8 cellular contexts compared by ENCODE assay signal in the genomic region with DNA sequence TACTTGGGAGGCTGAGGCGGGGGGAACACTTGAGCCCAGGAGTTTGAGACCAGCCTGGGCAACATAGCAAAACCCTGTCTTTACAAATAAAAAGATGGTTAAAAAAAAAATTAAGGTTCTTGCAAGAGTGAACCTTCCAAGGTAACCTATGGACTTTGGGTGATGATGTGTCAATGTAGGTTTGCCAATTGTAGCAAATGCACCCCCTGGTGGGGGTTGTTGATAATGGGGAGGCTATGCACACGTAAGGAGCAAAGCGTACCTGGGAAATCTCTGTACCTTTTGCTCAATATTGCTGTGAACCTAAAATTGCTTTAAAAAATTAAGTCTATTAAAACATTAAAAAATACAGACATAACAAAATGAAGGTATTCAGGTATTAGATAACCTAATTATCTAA.
DNase-seq lines count a peak whose midpoint lies in the region; ATAC-seq and TF ChIP-seq lines count a peak whose summit lies in the region.

No MANE protein-coding gene starts in this region.

- H3K27ac Mint-ChIP-seq in chondrocyte (ENCODE audit: unreplicated experiment), result no peak overlapping the region

- POLR2A ChIA-PET in A673 (lab: Charles Lee; ENCODE audit: low non-redundant PET), result no interaction called here

- no peaks in the 10 kb centered on the region for H3K9me3 ChIP-seq in A673 (ENCODE audit: low read depth, low read length, poor library complexity, severe bottlenecking)

- H3K27me3 ChIP-seq in A673 (replicated peaks; ENCODE audit: insufficient read depth, low read depth, low read length, poor library complexity), result no peaks in the 10 kb centered on the region

- CTCF ChIA-PET in A673 (lab: Charles Lee), result no interaction called here

- no peak overlapping the region for H3K4me3 ChIP-seq in A673 (ENCODE audit: low read depth, low read length, poor library complexity, severe bottlenecking)

- peak; percentile 35 for DNase-seq in A673 (ENCODE audit: low spot score)
- DNase-seq in NCI-H2171 treated with DMSO at 0.1 percent for 48 hours (lab: John Stamatoyannopoulos, UW), result peak; percentile 7
- no peak for DNase-seq in chondrocyte (ENCODE audit: low spot score)
- DNase-seq in renal cortical epithelial cell (ENCODE audit: low read depth), result peak; percentile 38
- no peak for DNase-seq in DMS153 treated with DMSO at 0.1 percent for 48 hours (lab: John Stamatoyannopoulos, UW; ENCODE audit: unreplicated experiment)
- no peak for DNase-seq in activated T-cell treated with anti-CD3 and anti-CD28 coated beads for 4 hours

- peak; percentile 58 for TF ChIP-seq CTCF in A673 (conservative IDR thresholded peaks at IDR 0.05; ENCODE audit: low read depth, low read length)
- peak; percentile 65 for TF ChIP-seq CTCF in chondrocyte (IDR thresholded peaks at IDR 0.05)

- no TSS peak for BruUV-seq in A673 (replicated peaks; lab: Mats Ljungman, UMichigan)

- no peaks in the 10 kb centered on the region for H3K4me1 ChIP-seq in A673 (ENCODE audit: insufficient read depth, low read length, poor library complexity, severe bottlenecking)

- H3K27me3 Mint-ChIP-seq in chondrocyte (ENCODE audit: low read depth), result no peaks in the 10 kb centered on the region

- H3K9me3 Mint-ChIP-seq in chondrocyte (ENCODE audit: low read depth), result no peaks in the 10 kb centered on the region

- H3K27ac ChIP-seq in A673 (ENCODE audit: low read depth, low read length, poor library complexity, severe bottlenecking), result no peak overlapping the region

- intact Hi-C loops in A673 (cut with micrococcal nuclease; ENCODE audit: unreplicated experiment), result loop anchor here (5.0 kb wide), 1 partner anchor 89 kb away; no protein-coding TSS in a partner anchor

- ATAC-seq in GM18502 (IDR thresholded peaks at IDR 0.05; ENCODE audit: poor library complexity, unreplicated experiment) (peak; percentile 60), GM18858 (IDR thresholded peaks at IDR 0.05; ENCODE audit: unreplicated experiment) (no peak)

- H3K36me3 Mint-ChIP-seq in chondrocyte (ENCODE audit: low read depth), result peaks cover 8% of the 10 kb centered on the region

- H3K4me3 Mint-ChIP-seq in chondrocyte (ENCODE audit: unreplicated experiment), result no peak overlapping the region

- H3K4me1 Mint-ChIP-seq in chondrocyte (ENCODE audit: low read depth), result peaks cover 6% of the 10 kb centered on the region

- H3K36me3 ChIP-seq in A673 (ENCODE audit: insufficient read depth, low read length, poor library complexity, severe bottlenecking), result no peaks in the 10 kb centered on the region

Comparison
In these comparisons a context has a peak if more than half of its experiments do, and no peak if none do; other contexts are left out.
1. DNase-seq: peak in A673 (single experiment), NCI-H2171 treated with DMSO at 0.1 percent for 48 hours (single experiment) and renal cortical epithelial cell (single experiment); none in chondrocyte (single experiment), DMS153 treated with DMSO at 0.1 percent for 48 hours (single experiment) and activated T-cell treated with anti-CD3 and anti-CD28 coated beads for 4 hours (single experiment).